In the genomic region with DNA sequence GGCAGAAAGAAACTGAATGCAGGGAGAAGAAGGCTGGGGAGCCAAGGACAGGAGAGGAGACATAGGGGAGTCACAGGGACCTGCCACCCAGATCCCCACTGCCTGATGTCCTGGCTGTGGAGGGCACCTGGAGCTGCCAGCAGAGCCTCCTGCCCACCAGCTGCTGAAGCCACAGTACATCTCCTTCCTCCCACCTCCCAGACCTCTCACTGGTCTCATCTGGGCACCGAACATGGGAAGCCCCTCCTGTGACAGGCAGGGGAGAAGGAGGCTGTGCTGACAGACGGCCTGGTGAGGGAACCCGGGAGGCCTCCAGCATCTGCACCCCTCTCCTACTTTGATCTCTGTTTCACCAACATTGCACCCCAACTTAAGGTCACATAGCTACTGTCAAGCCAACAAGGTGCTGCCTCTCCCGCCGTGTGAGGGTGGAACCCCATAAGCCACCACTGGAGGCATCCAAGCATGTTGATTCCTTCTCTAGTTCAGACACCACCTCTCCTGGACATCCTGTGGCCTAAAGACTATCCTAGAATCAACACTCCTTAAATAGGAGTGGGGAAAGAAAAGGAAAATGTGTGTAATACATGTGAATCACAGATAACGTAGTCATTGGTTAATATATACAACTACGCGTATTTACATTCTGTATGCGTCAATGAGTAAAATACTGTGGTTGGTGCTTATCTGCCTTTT, we compare ENCODE assay signal across 8 cellular contexts. TPM values are rescaled to one million over a fixed set of nuclear protein-coding genes. Genes with fewer than 3 reads are reported as not detected.
DNase-seq lines count a peak whose midpoint lies in the region; ATAC-seq and TF ChIP-seq lines count a peak whose summit lies in the region.

No MANE protein-coding gene starts in this region.

- no peak overlapping the region for H3K27ac ChIP-seq in tibial artery

- no peak for ATAC-seq in Right ventricle myocardium superior (ENCODE audit: poor library complexity)
- ATAC-seq in Right ventricle myocardium inferior, result no peak

- H3K36me3 ChIP-seq in tibial artery, result peaks cover 0 to 5% (median 0%) of the 10 kb centered on the region in 3 donors

- no peaks in the 10 kb centered on the region for H3K9me3 ChIP-seq in tibial artery

- TF ChIP-seq CTCF in fibroblast of pulmonary artery (IDR thresholded peaks at IDR 0.05; ENCODE audit: low read length, missing control alignments), result peak; percentile 17
- TF ChIP-seq CTCF in tibial artery (IDR thresholded peaks at IDR 0.05), result no peak
- TF ChIP-seq CTCF in foreskin fibroblast (IDR thresholded peaks at IDR 0.05; ENCODE audit: low read depth, low read length), result no peak

- intact Hi-C loops in Right ventricle myocardium superior (cut with DNase I), result no loop called here
- intact Hi-C loops in Right ventricle myocardium inferior (cut with DNase I), result no loop called here
- intact Hi-C loops in tibial artery (cut with DNase I; ENCODE audit: low total_unique reads), result loop anchor here (10.0 kb wide), 2 partner anchors 130 to 330 kb away; a partner anchor contains a TSS

- DNase-seq in Right ventricle myocardium superior (peak; percentile 21), Right ventricle myocardium inferior (ENCODE audit: missing footprints) (no peak), fibroblast of pulmonary artery (ENCODE audit: low read depth) (peak; percentile 57), tibial artery (peak; percentile 11 to 48), cerebellum (ENCODE audit: low spot score) (no peak), NCI-H748 treated with DMSO at 0.1 percent for 48 hours (lab: John Stamatoyannopoulos, UW) (no peak), foreskin fibroblast (no peak)
- DNase-seq in activated CD4-positive, alpha-beta T cell treated with anti-CD3 and anti-CD28 coated beads, Interleukin-2, amount 50 U/mL, for 48 hours, result peak; percentile 54 to 60

- peaks cover 5 to 58% (median 38%) of the 10 kb centered on the region in 4 donors for H3K4me1 ChIP-seq in tibial artery

- H3K27me3 ChIP-seq in tibial artery, result no peaks in the 10 kb centered on the region

- H3K4me3 ChIP-seq in fibroblast of pulmonary artery (replicated peaks; ENCODE audit: low read depth, low read length) (no peak overlapping the region), tibial artery (no peak overlapping the region), foreskin fibroblast (ENCODE audit: low read depth in 1 of 2, low read length in 2 of 2) (no peak overlapping the region)

RNA-seq across cellular contexts. Expression of a gene that starts 3.6 kb away (rescaled TPM):
- total RNA-seq in Right ventricle myocardium superior (89.5 TPM), Right ventricle myocardium inferior (98.4 TPM), cerebellum (5.4 TPM)

RNA-seq across cellular contexts. Expression of a gene that starts 4.6 kb away (rescaled TPM):
- 11.5 TPM for total RNA-seq in Right ventricle myocardium superior
- 14.4 TPM for total RNA-seq in Right ventricle myocardium inferior
- total RNA-seq in cerebellum, result 3.1 TPM

RNA-seq across cellular contexts. Expression of a gene that starts 6.9 kb away (rescaled TPM):
- total RNA-seq in Right ventricle myocardium superior, result 5.6 TPM
- 5.9 TPM for total RNA-seq in Right ventricle myocardium inferior
- total RNA-seq in cerebellum, result 13.2 TPM

RNA-seq across cellular contexts. Expression of a gene that starts 21.8 kb away (rescaled TPM):
- total RNA-seq in Right ventricle myocardium superior (49.7 TPM), Right ventricle myocardium inferior (51.8 TPM), cerebellum (31.2 TPM)

Comparison
In these comparisons a context has a peak if more than half of its experiments do, and no peak if none do; other contexts are left out.
1. DNase-seq: peak in Right ventricle myocardium superior (single experiment), activated CD4-positive, alpha-beta T cell treated with anti-CD3 and anti-CD28 coated beads, Interleukin-2, amount 50 U/mL, for 48 hours (2 of 2), fibroblast of pulmonary artery (single experiment) and tibial artery (2 of 2); none in Right ventricle myocardium inferior (single experiment), cerebellum (single experiment), NCI-H748 treated with DMSO at 0.1 percent for 48 hours (single experiment) and foreskin fibroblast (0 of 2).
2. RNA of a gene that starts 3.6 kb away (total RNA-seq): 98.4 TPM in Right ventricle myocardium inferior (single experiment) and 89.5 TPM in Right ventricle myocardium superior (single experiment); 5.4 TPM in cerebellum (single experiment); every median in the first group is over 10 times any median in the second.